8 cellular contexts compared by ENCODE assay signal in genomic region chr6:30066577-30067459, GRCh38. TPM values are rescaled to one million over a fixed set of nuclear protein-coding genes. Genes with fewer than 3 reads are reported as not detected.
DNase-seq lines count a peak whose midpoint lies in the region; ATAC-seq and TF ChIP-seq lines count a peak whose summit lies in the region.

TSS of gene PPP1R11 (plus strand) at chr6:30067198. CDS start at chr6:30067411, 213 bp downstream.

- H3K36me3 Mint-ChIP-seq in activated naive CD8-positive, alpha-beta T cell: peaks cover 25% of the 10 kb centered on the region

- peak within 1 kb of the TSS; percentile 97 for H3K4me3 Mint-ChIP-seq in activated naive CD8-positive, alpha-beta T cell

- peak within 1 kb of the TSS; percentile 96 for H3K27ac Mint-ChIP-seq in activated naive CD8-positive, alpha-beta T cell

- DNase-seq in GM10248 (ENCODE audit: extremely low spot score) (peak; percentile 94), NCI-H1105 (lab: John Stamatoyannopoulos, UW) (peak; percentile 98), SKM-1 treated with dmso at 0.1 percent for 144 hours (lab: John Stamatoyannopoulos, UW; ENCODE audit: unreplicated experiment) (peak; percentile 99), glomerular endothelial cell (ENCODE audit: extremely low read depth, low read depth, low spot score) (peak; percentile 94), occipital lobe (lab: John Stamatoyannopoulos, UW) (peak; percentile 97)

- H3K4me1 Mint-ChIP-seq in activated naive CD8-positive, alpha-beta T cell (ENCODE audit: low read depth): peaks cover 68% of the 10 kb centered on the region

- peak within 1 kb of the TSS; percentile 82 for H3K27ac ChIP-seq in temporal lobe (ENCODE audit: low read depth, low read length)

- POLR2A ChIA-PET in GM10248 (lab: Yijun Ruan, JAX): interaction anchor here (0.6 kb wide), 1 partner anchor 1430 kb away, joined by 3 read pairs; no protein-coding TSS in a partner anchor

- CTCF ChIA-PET in GM10248 (lab: Yijun Ruan, JAX): interaction anchor here (0.9 to 1.8 kb wide), 6 partner anchors 35 to 417 kb away, joined by 3 to 8 read pairs (median 4); no protein-coding TSS in a partner anchor

- TF ChIP-seq CTCF in GM10248 (IDR thresholded peaks at IDR 0.05; ENCODE audit: control extremely low read depth, extremely low read depth, low read depth, missing control alignments): no peak

- peaks cover 8% of the 10 kb centered on the region for H3K27me3 Mint-ChIP-seq in activated naive CD8-positive, alpha-beta T cell

- peak; percentile 93 for ATAC-seq in HG02623 (IDR thresholded peaks at IDR 0.05; ENCODE audit: unreplicated experiment)

- H3K9me3 Mint-ChIP-seq in activated naive CD8-positive, alpha-beta T cell (ENCODE audit: low read depth): no peaks in the 10 kb centered on the region

RNA-seq across cellular contexts. Expression of gene PPP1R11, which starts in this region (rescaled TPM):
- total RNA-seq in glomerular endothelial cell (34.8 and 37.4 TPM in 2 replicates), occipital lobe (15.8 TPM), temporal lobe (17.2 TPM)

Comparison
In these comparisons a context has a peak if more than half of its experiments do, and no peak if none do; other contexts are left out.
1. Peak in every context shown above with its lines: DNase-seq, ATAC-seq and H3K27ac ChIP-seq.